In genomic region chr2:99354825-99355224, GRCh38 we compare ENCODE assay signal across 1 cellular context. TPM values are rescaled to one million over a fixed set of nuclear protein-coding genes. Genes with fewer than 3 reads are reported as not detected.
"Had no signal": no experiment of that assay in that cellular context is flagged by ENCODE, and none has a peak within 500 bp of the region (broad histone marks: within the 10 kb centered on the region; RNA-seq: fewer than 3 reads in every experiment).

No MANE protein-coding gene starts in this region.

RNA-seq across cellular contexts. Expression of gene LYG1, which starts 53.8 kb away (rescaled TPM):
- total RNA-seq: ascending aorta had no signal
